In the genomic region with DNA sequence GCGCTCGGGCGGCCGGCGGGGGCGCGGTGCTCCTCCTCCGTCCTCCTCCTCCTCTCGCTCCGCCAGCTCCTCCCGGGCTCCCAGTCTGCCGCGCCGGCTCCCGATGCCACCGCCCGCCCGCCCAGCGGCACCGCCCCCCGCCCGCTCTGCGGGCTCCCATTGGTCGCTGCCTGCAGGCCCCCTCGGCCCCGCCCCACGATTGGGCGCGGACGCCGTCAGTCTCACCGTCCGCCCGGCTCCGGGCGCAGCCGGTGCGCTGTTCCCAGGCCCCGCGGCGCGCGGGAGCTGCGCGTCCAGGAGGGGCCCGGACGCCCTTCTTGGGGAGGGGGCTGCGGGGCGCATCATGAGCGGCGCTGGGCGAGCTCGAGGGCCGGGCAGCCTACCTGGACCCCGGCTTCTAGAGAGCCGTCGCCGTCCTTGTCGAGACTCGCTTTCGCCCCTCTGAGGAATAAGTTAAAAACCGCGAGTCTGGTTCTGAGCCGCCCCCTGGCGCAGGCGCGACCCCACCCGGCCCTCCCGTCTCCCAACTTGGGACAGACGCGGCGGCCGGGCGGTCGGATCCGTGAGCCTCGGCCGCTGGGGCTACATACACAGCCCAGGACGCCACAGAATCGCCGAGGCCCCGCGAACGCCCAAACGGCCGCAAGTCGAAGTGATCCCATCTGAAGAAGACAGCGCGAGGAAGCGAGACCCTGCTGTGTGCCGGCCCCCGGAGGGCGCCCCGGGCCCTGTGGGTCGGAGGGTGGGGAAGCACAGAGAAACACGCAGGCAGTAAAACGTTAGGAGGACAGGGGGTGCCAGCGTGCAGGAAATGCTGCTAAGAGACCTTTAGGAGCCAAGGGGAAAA, we compare ENCODE assay signal across 7 cellular contexts. TPM values are rescaled to one million over a fixed set of nuclear protein-coding genes. Genes with fewer than 3 reads are reported as not detected.
A peak's percentile ranks its signal among the peaks of the same experiment; 100 is the strongest.
DNase-seq lines count a peak whose midpoint lies in the region; ATAC-seq, FAIRE-seq and TF ChIP-seq lines count a peak whose summit lies in the region.

A gene with protein sequence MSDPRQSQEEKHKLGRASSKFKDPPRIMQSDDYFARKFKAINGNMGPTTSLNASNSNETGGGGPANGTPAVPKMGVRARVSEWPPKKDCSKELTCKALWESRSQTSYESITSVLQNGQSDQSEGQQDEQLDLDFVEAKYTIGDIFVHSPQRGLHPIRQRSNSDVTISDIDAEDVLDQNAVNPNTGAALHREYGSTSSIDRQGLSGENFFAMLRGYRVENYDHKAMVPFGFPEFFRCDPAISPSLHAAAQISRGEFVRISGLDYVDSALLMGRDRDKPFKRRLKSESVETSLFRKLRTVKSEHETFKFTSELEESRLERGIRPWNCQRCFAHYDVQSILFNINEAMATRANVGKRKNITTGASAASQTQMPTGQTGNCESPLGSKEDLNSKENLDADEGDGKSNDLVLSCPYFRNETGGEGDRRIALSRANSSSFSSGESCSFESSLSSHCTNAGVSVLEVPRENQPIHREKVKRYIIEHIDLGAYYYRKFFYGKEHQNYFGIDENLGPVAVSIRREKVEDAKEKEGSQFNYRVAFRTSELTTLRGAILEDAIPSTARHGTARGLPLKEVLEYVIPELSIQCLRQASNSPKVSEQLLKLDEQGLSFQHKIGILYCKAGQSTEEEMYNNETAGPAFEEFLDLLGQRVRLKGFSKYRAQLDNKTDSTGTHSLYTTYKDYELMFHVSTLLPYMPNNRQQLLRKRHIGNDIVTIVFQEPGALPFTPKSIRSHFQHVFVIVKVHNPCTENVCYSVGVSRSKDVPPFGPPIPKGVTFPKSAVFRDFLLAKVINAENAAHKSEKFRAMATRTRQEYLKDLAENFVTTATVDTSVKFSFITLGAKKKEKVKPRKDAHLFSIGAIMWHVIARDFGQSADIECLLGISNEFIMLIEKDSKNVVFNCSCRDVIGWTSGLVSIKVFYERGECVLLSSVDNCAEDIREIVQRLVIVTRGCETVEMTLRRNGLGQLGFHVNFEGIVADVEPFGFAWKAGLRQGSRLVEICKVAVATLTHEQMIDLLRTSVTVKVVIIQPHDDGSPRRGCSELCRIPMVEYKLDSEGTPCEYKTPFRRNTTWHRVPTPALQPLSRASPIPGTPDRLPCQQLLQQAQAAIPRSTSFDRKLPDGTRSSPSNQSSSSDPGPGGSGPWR (N-terminal part only) (minus strand): TSS at position 87 of the 847 bp plus-strand sequence. CDS start 114,794 bp downstream, outside the sequence.

- in situ Hi-C loops in mammary epithelial cell (cut with MboI; ENCODE audit: low sequenced_read_pairs in 2 of 2), result loop anchor here (10.0 to 25.0 kb wide), 4 partner anchors 165 to 615 kb away; partner anchors contain the start of gene NTPCR (in 1 of the 2)

- peak; percentile 76 for TF ChIP-seq CTCF in VCaP (conservative IDR thresholded peaks at IDR 0.05)
- peak; percentile 37 to 74 for TF ChIP-seq CTCF in mammary epithelial cell (conservative IDR thresholded peaks at IDR 0.05 in 1 of 2, IDR thresholded peaks at IDR 0.05 in 1 of 2; ENCODE audit: extremely low read depth in 1 of 2, insufficient read depth in 1 of 2, low read depth in 1 of 2, low read length in 2 of 2)

- intact Hi-C loops in mammary epithelial cell (cut with micrococcal nuclease), result loop anchor here (1.0 to 10.0 kb wide), 5 partner anchors 323 to 823 kb away; no protein-coding TSS in a partner anchor

- H3K4me3 ChIP-seq in mammary epithelial cell (replicated peaks in 1 of 3; ENCODE audit: insufficient read depth in 1 of 3, low read depth in 2 of 3, low read length in 3 of 3) (peak within 1 kb of the TSS; percentile 64 to 83 (median 77)), small intestine (ENCODE audit: low read depth in 1 of 2, low read length in 2 of 2) (peak within 1 kb of the TSS; percentile 81 to 91)

- no peaks in the 10 kb centered on the region for H4K20me1 ChIP-seq in mammary epithelial cell (ENCODE audit: insufficient read depth, low read length)

- WGBS in mammary epithelial cell (ENCODE audit: low coverage, missing lambda C conversion rate), result 2% methylated on average over 24 of the region's 98 CpGs
- 0% methylated on average over 58 to 98 of the region's 98 CpGs for whole genome bisulfite sequencing in small intestine, 3 donors

- DNase-seq in NCI-H2081 treated with DMSO at 0.1 percent for 48 hours (lab: John Stamatoyannopoulos, UW) (peak; percentile 29), mammary epithelial cell (peak; percentile 88), iPS-NIHi7 (ENCODE audit: extremely low spot score) (peak; percentile 99), small intestine (peak; percentile 95)

- H2AFZ ChIP-seq in mammary epithelial cell (ENCODE audit: low read depth, low read length), result peak within 1 kb of the TSS; percentile 90

- ATAC-seq in GM18511 (IDR thresholded peaks at IDR 0.05; ENCODE audit: unreplicated experiment) (peak; percentile 96), HG03045 (IDR thresholded peaks at IDR 0.05; ENCODE audit: unreplicated experiment) (peak; percentile 99)

- dilution Hi-C loops in mammary epithelial cell (cut with HindIII; ENCODE audit: low sequenced_read_pairs), result no loop called here

- H3K27ac ChIP-seq in VCaP (peak within 1 kb of the TSS; percentile 84), mammary epithelial cell (ENCODE audit: insufficient read depth, low read depth, low read length) (no peak within 1 kb of the TSS), small intestine (ENCODE audit: low read depth in 1 of 2, low read length in 1 of 2) (peak within 1 kb of the TSS; percentile 71 to 81)

- H3K9me3 ChIP-seq in mammary epithelial cell (replicated peaks; ENCODE audit: insufficient read depth, low read length) (no peaks in the 10 kb centered on the region), small intestine (ENCODE audit: control insufficient read depth, low read depth) (no peaks in the 10 kb centered on the region)

- H3K36me3 ChIP-seq in mammary epithelial cell (ENCODE audit: insufficient read depth, low read length) (no peaks in the 10 kb centered on the region), small intestine (ENCODE audit: control insufficient read depth in 2 of 2, insufficient read depth in 2 of 2, low read length in 2 of 2) (no peaks in the 10 kb centered on the region)

- FAIRE-seq in small intestine (lab: Jason Lieb, UNC), result no peak

- H3K4me1 ChIP-seq in mammary epithelial cell (ENCODE audit: insufficient read depth, low read length) (peaks cover 16% of the 10 kb centered on the region), small intestine (ENCODE audit: control insufficient read depth in 2 of 2, insufficient read depth in 1 of 2, low read depth in 1 of 2, low read length in 1 of 2) (peaks cover 0 to 3% of the 10 kb centered on the region in 2 donors)

- peak within 1 kb of the TSS; percentile 96 for H3K4me2 ChIP-seq in mammary epithelial cell (ENCODE audit: insufficient read depth, low read depth, low read length)

- no TSS peak for BruUV-seq in mammary epithelial cell (replicated peaks; lab: Mats Ljungman, UMichigan)

- CTCF ChIA-PET in mammary epithelial cell (lab: Charles Lee; ENCODE audit: low non-redundant PET), result interaction anchor here (0.6 to 1.0 kb wide), 6 partner anchors 62 to 923 kb away, joined by 3 to 18 read pairs (median 6); no protein-coding TSS in a partner anchor

- H3K79me2 ChIP-seq in mammary epithelial cell (ENCODE audit: insufficient read depth, low read length), result no peaks in the 10 kb centered on the region

- no peaks in the 10 kb centered on the region for H3K27me3 ChIP-seq in mammary epithelial cell (ENCODE audit: insufficient read depth, low read length)
- H3K27me3 ChIP-seq in small intestine (ENCODE audit: control insufficient read depth in 2 of 2, insufficient read depth in 2 of 2, low read length in 2 of 2), result no peaks in the 10 kb centered on the region

- peak within 1 kb of the TSS; percentile 41 for H3K9ac ChIP-seq in mammary epithelial cell (ENCODE audit: insufficient read depth, low read length)

RNA-seq across cellular contexts. Expression of the gene that starts here (rescaled TPM):
- total RNA-seq in mammary epithelial cell, result 10 to 100 TPM in 1 of 2 donors, 1 to 10 TPM in 1; 3.8 to 19.8 TPM
- polyA plus RNA-seq in mammary epithelial cell (2.5 TPM), small intestine (10 to 100 TPM in 1 of 3 donors, 1 to 10 TPM in 2; 4.1 to 10.4 (median 4.5) TPM)
- 2.0 TPM for polyA minus RNA-seq in mammary epithelial cell

Comparison
In these comparisons a context has a peak if more than half of its experiments do, and no peak if none do; other contexts are left out.
1. DNase-seq: peak in every context shown above with its lines; median percentile 99 in iPS-NIHi7; 95 in small intestine; 88 in mammary epithelial cell; 29 in NCI-H2081 treated with DMSO at 0.1 percent for 48 hours.